9 cellular contexts compared by ENCODE assay signal in genomic region chr20:46220808-46221207, GRCh38.
DNase-seq lines count a peak whose midpoint lies in the region; ATAC-seq and TF ChIP-seq lines count a peak whose summit lies in the region.
"Had no signal": no experiment of that assay in that cellular context is flagged by ENCODE, and none has a peak within 500 bp of the region (broad histone marks: within the 10 kb centered on the region; RNA-seq: fewer than 3 reads in every experiment).

No MANE protein-coding gene starts in this region.

- TF ChIP-seq CTCF in HEK293 (tag by site-specific recombination; IDR thresholded peaks at IDR 0.05) = no peak
- TF ChIP-seq CTCF in hepatocyte (IDR thresholded peaks at IDR 0.05; ENCODE audit: poor library complexity) = no peak

- ATAC-seq in activated naive CD4-positive, alpha-beta T cell treated with anti-CD3 and anti-CD28 coated beads, Interleukin-2, amount 50 U/mL, for 72 hours = no peak

- H3K36me3 Mint-ChIP-seq in activated naive CD4-positive, alpha-beta T cell treated with anti-CD3 and anti-CD28 coated beads, Interleukin-2, amount 50 U/mL, for 72 hours = no peaks in the 10 kb centered on the region

- no peaks in the 10 kb centered on the region for H3K9me3 Mint-ChIP-seq in activated naive CD4-positive, alpha-beta T cell treated with anti-CD3 and anti-CD28 coated beads, Interleukin-2, amount 50 U/mL, for 72 hours

- DNase-seq in NCI-H446 (lab: John Stamatoyannopoulos, UW) = peak; percentile 77 to 80
- DNase-seq in ecto neural progenitor cell (ENCODE audit: low spot score) = peak; percentile 91
- peak; percentile 23 for DNase-seq in putamen (ENCODE audit: low spot score)
- DNase-seq in activated naive CD4-positive, alpha-beta T cell treated with anti-CD3 and anti-CD28 coated beads, Interleukin-2, amount 50 U/mL, for 72 hours (ENCODE audit: low spot score in 2 of 2) = no peak
- DNase-seq in OCI-M1 (lab: John Stamatoyannopoulos, UW) = no peak
- DNase-seq in epidermal melanocyte (ENCODE audit: insufficient read length, low spot score) = no peak
- no peak for DNase-seq in hepatocyte (ENCODE audit: low spot score)

- CTCF ChIA-PET in HEK293 (lab: Yijun Ruan, JAX) = no interaction called here

- H3K9me3 ChIP-seq in HEK293 (ENCODE audit: control insufficient read depth, insufficient read depth, low read depth, low read length) (no peaks in the 10 kb centered on the region), hepatocyte (ENCODE audit: low read depth) (no peaks in the 10 kb centered on the region)

- H3K9me2 ChIP-seq in hepatocyte (replicated peaks; ENCODE audit: insufficient read depth) = no peaks in the 10 kb centered on the region

- H3K27ac Mint-ChIP-seq in activated naive CD4-positive, alpha-beta T cell treated with anti-CD3 and anti-CD28 coated beads, Interleukin-2, amount 50 U/mL, for 72 hours = no peak overlapping the region

- no peak overlapping the region for H3K27ac ChIP-seq in HEK293 (ENCODE audit: extremely low read depth, low read depth, low read length)
- no peak overlapping the region for H3K27ac ChIP-seq in hepatocyte
- H3K27ac ChIP-seq: coronary artery had no signal

- POLR2A ChIA-PET in HEK293 (lab: Yijun Ruan, JAX) = interaction anchor here (0.6 kb wide), 1 partner anchor 23 kb away, joined by 4 read pairs; no protein-coding TSS in a partner anchor

- 63% methylated on average over 6 of the region's 6 CpGs for WGBS in hepatocyte (ENCODE audit: low lambda C conversion rate, missing lambda C conversion rate)

- H3K4me1 ChIP-seq in HEK293 (ENCODE audit: control insufficient read depth, insufficient read depth, low read length) (no peaks in the 10 kb centered on the region), hepatocyte (ENCODE audit: insufficient read depth) (peaks cover 4% of the 10 kb centered on the region)

- no peak overlapping the region for H2AFZ ChIP-seq in hepatocyte

- peaks cover 14% of the 10 kb centered on the region for H3K27me3 ChIP-seq in hepatocyte

- H3K4me2 ChIP-seq in hepatocyte = no peak overlapping the region

- H3K36me3 ChIP-seq in HEK293 (ENCODE audit: control insufficient read depth in 2 of 2, insufficient read depth in 1 of 2, low read length in 2 of 2) = no peaks in the 10 kb centered on the region
- H3K36me3 ChIP-seq in hepatocyte (replicated peaks; ENCODE audit: insufficient read depth, low read depth) = no peaks in the 10 kb centered on the region

- no peaks in the 10 kb centered on the region for H3K79me2 ChIP-seq in hepatocyte

- H3K4me3 ChIP-seq in HEK293 (ENCODE audit: low read depth, low read length) = no peak overlapping the region
- no peak overlapping the region for H3K4me3 ChIP-seq in hepatocyte
- H3K4me3 ChIP-seq: coronary artery had no signal

- H4K20me1 ChIP-seq in hepatocyte (ENCODE audit: insufficient read depth, poor library complexity, severe bottlenecking) = no peaks in the 10 kb centered on the region

TF ChIP-seq in HEK293, 187 proteins besides CTCF, POLR2A, EP300 and RAD21:
- TF ChIP-seq SP2 (tag by site-specific recombination; IDR thresholded peaks at IDR 0.05) (peak; percentile 31), ZNF670 (tag by site-specific recombination; IDR thresholded peaks at IDR 0.05; ENCODE audit: low read depth) (no peak), ZNF133 (tag by site-specific recombination; IDR thresholded peaks at IDR 0.05) (no peak), ZNF76 (tag by site-specific recombination; IDR thresholded peaks at IDR 0.05; ENCODE audit: borderline replicate concordance, low read depth) (no peak), ZNF501 (tag by site-specific recombination; IDR thresholded peaks at IDR 0.05) (no peak), ZNF558 (tag by site-specific recombination; IDR thresholded peaks at IDR 0.05) (no peak), ZNF157 (tag by site-specific recombination; IDR thresholded peaks at IDR 0.05) (no peak), ZNF324 (tag by site-specific recombination; IDR thresholded peaks at IDR 0.05) (no peak)

Comparison
In these comparisons a context has a peak if more than half of its experiments do, and no peak if none do; other contexts are left out.
1. DNase-seq: peak in NCI-H446 (2 of 2), ecto neural progenitor cell (single experiment) and putamen (single experiment); none in activated naive CD4-positive, alpha-beta T cell treated with anti-CD3 and anti-CD28 coated beads, Interleukin-2, amount 50 U/mL, for 72 hours (0 of 2), OCI-M1 (single experiment), epidermal melanocyte (single experiment) and hepatocyte (single experiment).